ENCODE assay signal across 17 cellular contexts in the genomic region with DNA sequence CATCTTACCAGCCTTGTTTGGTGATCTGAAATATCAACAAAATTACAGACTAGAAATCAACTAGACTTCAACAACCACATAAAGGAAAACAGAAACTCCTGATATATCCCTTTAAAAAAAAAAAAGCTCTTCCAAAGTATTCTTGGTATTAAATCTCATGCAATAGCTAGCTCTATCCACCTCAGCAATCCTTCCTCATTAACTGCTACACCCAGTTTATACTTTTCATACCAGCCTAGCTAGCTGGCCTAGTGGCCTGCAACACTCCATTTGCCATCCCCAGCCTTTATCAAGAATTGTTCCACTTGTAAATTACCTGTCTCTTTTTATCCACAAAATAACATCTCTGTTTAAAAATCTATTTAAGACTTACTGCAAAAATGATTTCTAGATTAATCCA.
DNase-seq lines count a peak whose midpoint lies in the region; ATAC-seq lines count a peak whose summit lies in the region.
"Had no signal": no experiment of that assay in that cellular context is flagged by ENCODE, and none has a peak within 500 bp of the region (broad histone marks: within the 10 kb centered on the region; RNA-seq: fewer than 3 reads in every experiment).

No MANE protein-coding gene starts in this region.

- peaks cover 24% of the 10 kb centered on the region for H3K4me1 ChIP-seq in mesodermal cell (ENCODE audit: control insufficient read depth, insufficient read depth, low read length, poor library complexity, severe bottlenecking)
- H3K4me1 ChIP-seq: Caco-2 had no signal

- H3K36me3 Mint-ChIP-seq in activated naive CD4-positive, alpha-beta T cell treated with anti-CD3 and anti-CD28 coated beads, Interleukin-2, amount 50 U/mL, for 24 hours, result peaks cover 53% of the 10 kb centered on the region
- peaks cover 51% of the 10 kb centered on the region for H3K36me3 Mint-ChIP-seq in activated T-helper 1 cell treated with anti-CD3 and anti-CD28 coated beads, Interleukin-12 subunit alpha, Interleukin-12 subunit beta, Interleukin-2, Interleukin-4 antibody, amounts not matched to agents 30 ng/mL and 10 ng/mL and 1 ng/mL, durations not matched to agents 14 hours and 24 hours and 36 hours (ENCODE audit: low read depth)
- peaks cover 16 to 40% of the 10 kb centered on the region in 2 donors for H3K36me3 Mint-ChIP-seq in stimulated activated naive B cell treated with anti-CD40 and anti-IgM and Interleukin-4, amounts not matched to agents 10 μg/mL and 1 μg/mL and 100 μg/mL, for 72 hours

- H3K4me3 Mint-ChIP-seq in activated naive CD4-positive, alpha-beta T cell treated with anti-CD3 and anti-CD28 coated beads, Interleukin-2, amount 50 U/mL, for 24 hours, result peak overlapping the region; percentile 34
- H3K4me3 Mint-ChIP-seq in activated T-helper 1 cell treated with anti-CD3 and anti-CD28 coated beads, Interleukin-12 subunit alpha, Interleukin-12 subunit beta, Interleukin-2, Interleukin-4 antibody, amounts not matched to agents 30 ng/mL and 10 ng/mL and 1 ng/mL, durations not matched to agents 14 hours and 24 hours and 36 hours, result no peak overlapping the region
- no peak overlapping the region for H3K4me3 Mint-ChIP-seq in stimulated activated naive B cell treated with anti-CD40 and anti-IgM and Interleukin-4, amounts not matched to agents 10 μg/mL and 1 μg/mL and 100 μg/mL, for 72 hours

- H3K4me1 Mint-ChIP-seq in activated naive CD4-positive, alpha-beta T cell treated with anti-CD3 and anti-CD28 coated beads, Interleukin-2, amount 50 U/mL, for 24 hours, result peaks cover 82% of the 10 kb centered on the region
- H3K4me1 Mint-ChIP-seq in activated T-helper 1 cell treated with anti-CD3 and anti-CD28 coated beads, Interleukin-12 subunit alpha, Interleukin-12 subunit beta, Interleukin-2, Interleukin-4 antibody, amounts not matched to agents 30 ng/mL and 10 ng/mL and 1 ng/mL, durations not matched to agents 14 hours and 24 hours and 36 hours (ENCODE audit: low read depth), result peaks cover 66% of the 10 kb centered on the region
- H3K4me1 Mint-ChIP-seq in stimulated activated naive B cell treated with anti-CD40 and anti-IgM and Interleukin-4, amounts not matched to agents 10 μg/mL and 1 μg/mL and 100 μg/mL, for 72 hours, result peaks cover 40 to 73% of the 10 kb centered on the region in 2 donors

- peaks cover 17% of the 10 kb centered on the region for H3K9me3 ChIP-seq in mesodermal cell (ENCODE audit: control insufficient read depth, low read length)
- H3K9me3 ChIP-seq: Caco-2, gastrocnemius medialis had no signal

- no peaks in the 10 kb centered on the region for H3K36me3 ChIP-seq in mesodermal cell (ENCODE audit: control insufficient read depth, insufficient read depth, low read length)
- H3K36me3 ChIP-seq: gastrocnemius medialis, lower lobe of right lung, transverse colon had no signal

- intact Hi-C loops in activated T-helper 1 cell treated with anti-CD3 and anti-CD28 coated beads, Interleukin-12 subunit alpha, Interleukin-12 subunit beta, Interleukin-2, Interleukin-4 antibody, amounts not matched to agents 30 ng/mL and 10 ng/mL and 1 ng/mL, durations not matched to agents 14 hours and 24 hours and 36 hours (cut with micrococcal nuclease), result no loop called here

- H3K9me3 Mint-ChIP-seq in activated naive CD4-positive, alpha-beta T cell treated with anti-CD3 and anti-CD28 coated beads, Interleukin-2, amount 50 U/mL, for 24 hours, result peaks cover 3% of the 10 kb centered on the region
- H3K9me3 Mint-ChIP-seq in activated T-helper 1 cell treated with anti-CD3 and anti-CD28 coated beads, Interleukin-12 subunit alpha, Interleukin-12 subunit beta, Interleukin-2, Interleukin-4 antibody, amounts not matched to agents 30 ng/mL and 10 ng/mL and 1 ng/mL, durations not matched to agents 14 hours and 24 hours and 36 hours, result peaks cover 10% of the 10 kb centered on the region
- peaks cover 2 to 3% of the 10 kb centered on the region in 2 donors for H3K9me3 Mint-ChIP-seq in stimulated activated naive B cell treated with anti-CD40 and anti-IgM and Interleukin-4, amounts not matched to agents 10 μg/mL and 1 μg/mL and 100 μg/mL, for 72 hours

- no peak for DNase-seq in activated naive CD4-positive, alpha-beta T cell (lab: John Stamatoyannopoulos, UW)
- DNase-seq in activated T-helper 1 cell treated with anti-CD3 and anti-CD28 coated beads, Interleukin-12 subunit alpha, Interleukin-12 subunit beta, Interleukin-2, Interleukin-4 antibody, amounts not matched to agents 30 ng/mL and 10 ng/mL and 1 ng/mL, durations not matched to agents 14 hours and 24 hours and 36 hours (ENCODE audit: low spot score), result no peak
- DNase-seq in stimulated activated naive B cell treated with anti-CD40 and anti-IgM and Interleukin-4, amounts not matched to agents 10 μg/mL and 1 μg/mL and 100 μg/mL, for 72 hours, result no peak
- DNase-seq in GOT3 (lab: John Stamatoyannopoulos, UW), result no peak
- no peak for DNase-seq in DMS153 (lab: John Stamatoyannopoulos, UW)
- DNase-seq: activated CD8-positive, alpha-beta memory T cell treated with anti-CD3 and anti-CD28 coated beads for 24 hours; Caco-2; gastrocnemius medialis; H7; lower lobe of right lung; NCI-H446 treated with DMSO at 0.1 percent for 48 hours; stimulated activated CD4-positive, alpha-beta T cell treated with anti-CD3 and anti-CD28 coated beads, Interleukin-4, amount 100 ng/mL, for 1 hour; transverse colon had no signal

- H3K27me3 Mint-ChIP-seq in activated naive CD4-positive, alpha-beta T cell treated with anti-CD3 and anti-CD28 coated beads, Interleukin-2, amount 50 U/mL, for 24 hours, result no peaks in the 10 kb centered on the region
- H3K27me3 Mint-ChIP-seq in activated T-helper 1 cell treated with anti-CD3 and anti-CD28 coated beads, Interleukin-12 subunit alpha, Interleukin-12 subunit beta, Interleukin-2, Interleukin-4 antibody, amounts not matched to agents 30 ng/mL and 10 ng/mL and 1 ng/mL, durations not matched to agents 14 hours and 24 hours and 36 hours (ENCODE audit: insufficient read depth), result no peaks in the 10 kb centered on the region
- H3K27me3 Mint-ChIP-seq in stimulated activated naive B cell treated with anti-CD40 and anti-IgM and Interleukin-4, amounts not matched to agents 10 μg/mL and 1 μg/mL and 100 μg/mL, for 72 hours, result no peaks in the 10 kb centered on the region

- H3K4me3 ChIP-seq in mesodermal cell (ENCODE audit: extremely low read depth, insufficient read depth, low read length, poor library complexity, severe bottlenecking), result no peak overlapping the region
- H3K4me3 ChIP-seq: gastrocnemius medialis, lower lobe of right lung, SK-N-MC, transverse colon had no signal

- H3K27ac ChIP-seq in mesodermal cell (ENCODE audit: low read depth, low read length, severe bottlenecking), result peak overlapping the region; percentile 85
- H3K27ac ChIP-seq: lower lobe of right lung, SK-N-MC had no signal

- no peak for ATAC-seq in stimulated activated naive B cell treated with anti-CD40 and anti-IgM and Interleukin-4, amounts not matched to agents 10 μg/mL and 1 μg/mL and 100 μg/mL, for 72 hours (replicated peaks)
- ATAC-seq in GM19397 (IDR thresholded peaks at IDR 0.05; ENCODE audit: unreplicated experiment), result no peak
- ATAC-seq: lower lobe of right lung had no signal

- H3K27ac Mint-ChIP-seq in activated naive CD4-positive, alpha-beta T cell treated with anti-CD3 and anti-CD28 coated beads, Interleukin-2, amount 50 U/mL, for 24 hours, result peak overlapping the region; percentile 98
- H3K27ac Mint-ChIP-seq in activated T-helper 1 cell treated with anti-CD3 and anti-CD28 coated beads, Interleukin-12 subunit alpha, Interleukin-12 subunit beta, Interleukin-2, Interleukin-4 antibody, amounts not matched to agents 30 ng/mL and 10 ng/mL and 1 ng/mL, durations not matched to agents 14 hours and 24 hours and 36 hours, result peak overlapping the region; percentile 61
- H3K27ac Mint-ChIP-seq in stimulated activated naive B cell treated with anti-CD40 and anti-IgM and Interleukin-4, amounts not matched to agents 10 μg/mL and 1 μg/mL and 100 μg/mL, for 72 hours, result peak overlapping the region; percentile 56
